In the genomic region with DNA sequence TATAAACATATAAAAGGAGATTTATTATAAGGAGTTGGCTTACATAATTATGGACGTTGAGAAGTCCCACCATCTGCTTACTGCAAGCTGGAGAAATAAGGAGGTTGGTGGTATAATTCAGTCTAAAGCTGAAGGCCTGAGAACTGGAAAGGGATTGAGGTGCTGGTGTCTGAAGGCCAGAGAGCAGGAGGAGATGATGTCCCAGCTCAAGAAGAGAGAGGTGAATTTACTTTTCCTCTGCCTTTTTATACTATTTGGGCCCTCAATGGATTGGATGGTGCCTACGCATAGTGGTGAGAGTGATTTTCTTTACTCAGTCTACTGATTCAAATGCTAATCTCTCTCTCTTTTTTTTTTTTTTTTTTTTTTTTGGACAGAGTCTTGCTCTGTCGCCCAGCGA, we compare ENCODE assay signal across 14 cellular contexts. TPM values are rescaled to one million over a fixed set of nuclear protein-coding genes. Genes with fewer than 3 reads are reported as not detected.
A peak's percentile ranks its signal among the peaks of the same experiment; 100 is the strongest.
DNase-seq lines count a peak whose midpoint lies in the region; ATAC-seq and TF ChIP-seq lines count a peak whose summit lies in the region.
"Had no signal": no experiment of that assay in that cellular context is flagged by ENCODE, and none has a peak within 500 bp of the region (broad histone marks: within the 10 kb centered on the region; RNA-seq: fewer than 3 reads in every experiment).

No MANE protein-coding gene starts in this region.

- H2AFZ ChIP-seq in neural progenitor cell (replicated peaks): peak overlapping the region; percentile 97

- H3K27me3 ChIP-seq in esophagus muscularis mucosa (no peaks in the 10 kb centered on the region), neural progenitor cell (no peaks in the 10 kb centered on the region)
- H3K27me3 ChIP-seq: thyroid gland had no signal

- H3K27me3 Mint-ChIP-seq in neural progenitor cell (ENCODE audit: insufficient read depth, low read depth): peaks cover 8% of the 10 kb centered on the region

- H3K9ac ChIP-seq in ES-I3 (ENCODE audit: low read depth, low read length): peak overlapping the region; percentile 81
- H3K9ac ChIP-seq in neural progenitor cell: no peak overlapping the region

- ATAC-seq in HG02885 (IDR thresholded peaks at IDR 0.05; ENCODE audit: poor library complexity, unreplicated experiment) (no peak), GM21515 (IDR thresholded peaks at IDR 0.05; ENCODE audit: unreplicated experiment) (no peak)

- H3K4me2 ChIP-seq in neural progenitor cell: peak overlapping the region; percentile 90

- peaks cover 18% of the 10 kb centered on the region for H3F3A ChIP-seq in neural progenitor cell (ENCODE audit: low read depth)

- H3K9me3 ChIP-seq in ES-I3 (ENCODE audit: control insufficient read depth, insufficient read depth, low read length) (peaks cover 6% of the 10 kb centered on the region; the same call in 1 of the 2 replicates), esophagus muscularis mucosa (no peaks in the 10 kb centered on the region), neural progenitor cell (ENCODE audit: low read depth) (no peaks in the 10 kb centered on the region)
- H3K9me3 ChIP-seq: thyroid gland had no signal

- peak; percentile 71 for DNase-seq in NCI-H82 (lab: John Stamatoyannopoulos, UW)
- no peak for DNase-seq in esophagus muscularis mucosa (ENCODE audit: extremely low spot score)
- DNase-seq in neural progenitor cell (ENCODE audit: low spot score): no peak
- no peak for DNase-seq in effector CD4-positive, alpha-beta T cell
- DNase-seq: activated naive CD8-positive, alpha-beta T cell treated with anti-CD3 and anti-CD28 coated beads, Interleukin-2, amount 10 ng/mL, durations not matched to agents 7 days and 5 days; Calu3; NCI-H446; thyroid gland had no signal

- peak overlapping the region; percentile 90 for H3K4me3 Mint-ChIP-seq in neural progenitor cell

- 85% methylated on average over 4 of the region's 4 CpGs for WGBS in esophagus muscularis mucosa

- H3K36me3 Mint-ChIP-seq in neural progenitor cell: peaks cover 13% of the 10 kb centered on the region

- no peak for TF ChIP-seq CTCF in esophagus muscularis mucosa (IDR thresholded peaks at IDR 0.05)
- TF ChIP-seq CTCF in neural progenitor cell (IDR thresholded peaks at IDR 0.05): no peak

- H3K79me2 ChIP-seq in neural progenitor cell (ENCODE audit: low read depth): peaks cover 36% of the 10 kb centered on the region

- peaks cover 10% of the 10 kb centered on the region for H4K20me1 ChIP-seq in neural progenitor cell (ENCODE audit: low read depth)

- H3K36me3 ChIP-seq in ES-I3 (ENCODE audit: insufficient read depth, low read length) (peaks cover 14% of the 10 kb centered on the region), esophagus muscularis mucosa (peaks cover 0 to 10% (median 0%) of the 10 kb centered on the region in 4 donors), neural progenitor cell (peaks cover 8% of the 10 kb centered on the region)
- H3K36me3 ChIP-seq: thyroid gland had no signal

- peaks cover 2% of the 10 kb centered on the region for H3K9me3 Mint-ChIP-seq in neural progenitor cell
- H3K9me3 Mint-ChIP-seq: memory B cell had no signal

- peaks cover 18% of the 10 kb centered on the region for H3K4me1 Mint-ChIP-seq in neural progenitor cell

- H3K27ac ChIP-seq in esophagus muscularis mucosa (replicated peaks in 1 of 4) (no peak overlapping the region), neural progenitor cell (no peak overlapping the region)
- H3K27ac ChIP-seq: thyroid gland had no signal

- TF ChIP-seq POLR2A in esophagus muscularis mucosa (IDR thresholded peaks at IDR 0.05; ENCODE audit: low read depth): no peak

- H3K4me3 ChIP-seq in esophagus muscularis mucosa (peak overlapping the region in 3 of 4 donors; percentile 76 to 97 (median 80)), neural progenitor cell (peak overlapping the region; percentile 97)

- TF ChIP-seq EP300 in esophagus muscularis mucosa (IDR thresholded peaks at IDR 0.05): no peak

- intact Hi-C loops in esophagus muscularis mucosa (cut with DNase I): no loop called here

- H3K4me1 ChIP-seq in ES-I3 (ENCODE audit: insufficient read depth, low read length): peaks cover 26% of the 10 kb centered on the region
- peaks cover 17 to 30% (median 21%) of the 10 kb centered on the region in 4 donors for H3K4me1 ChIP-seq in esophagus muscularis mucosa
- peaks cover 24% of the 10 kb centered on the region for H3K4me1 ChIP-seq in neural progenitor cell

- H3K27ac Mint-ChIP-seq in neural progenitor cell: no peak overlapping the region

RNA-seq across cellular contexts. Expression of gene ZNF202, which starts 1.3 kb away (rescaled TPM):
- total RNA-seq in esophagus muscularis mucosa (1 to 10 TPM; 4.4 to 8.6 (median 7.4) TPM), neural progenitor cell (ENCODE audit: low replicate concordance) (15.5 and 16.4 TPM in 2 replicates)

RNA-seq across cellular contexts. Expression of gene OR6X1, which starts 11.5 kb away (rescaled TPM):
- total RNA-seq in esophagus muscularis mucosa: not detected
- total RNA-seq in neural progenitor cell (ENCODE audit: low replicate concordance): not detected in 2 replicates
- total RNA-seq: activated naive CD8-positive, alpha-beta T cell treated with anti-CD3 and anti-CD28 coated beads, Interleukin-2, amount 10 ng/mL, durations not matched to agents 7 days and 5 days; Calu3; glomerular endothelial cell; RPMI7951; thyroid gland had no signal
